ENCODE assay signal across 8 cellular contexts in genomic region chr9:93575706-93576295, GRCh38. TPM values are rescaled to one million over a fixed set of nuclear protein-coding genes. Genes with fewer than 3 reads are reported as not detected.
A peak's percentile ranks its signal among the peaks of the same experiment; 100 is the strongest.
DNase-seq lines count a peak whose midpoint lies in the region; ATAC-seq and TF ChIP-seq lines count a peak whose summit lies in the region.

No MANE protein-coding gene starts in this region.

- peaks cover 35% of the 10 kb centered on the region for H4K20me1 ChIP-seq in BLaER1

- peaks cover 41% of the 10 kb centered on the region for H3K4me1 ChIP-seq in BLaER1

- H3K27ac ChIP-seq in BLaER1: peak overlapping the region; percentile 97

- CTCF ChIA-PET in activated CD4-positive, alpha-beta memory T cell treated with anti-CD3 and anti-CD28 coated beads for 36 hours (lab: Charles Lee): interaction anchor here (2.0 kb wide), 1 partner anchor 9 kb away, joined by 13 read pairs; no protein-coding TSS in a partner anchor

- H3K9me3 ChIP-seq in BLaER1: peaks cover 9% of the 10 kb centered on the region

- no peaks in the 10 kb centered on the region for H3K36me3 ChIP-seq in BLaER1

- H3K9me3 Mint-ChIP-seq in activated CD4-positive, alpha-beta memory T cell treated with anti-CD3 and anti-CD28 coated beads for 36 hours: peaks cover 4% of the 10 kb centered on the region
- no peaks in the 10 kb centered on the region for H3K9me3 Mint-ChIP-seq in endothelial cell (ENCODE audit: unreplicated experiment)
- no peaks in the 10 kb centered on the region for H3K9me3 Mint-ChIP-seq in stimulated activated effector memory CD8-positive, alpha-beta T cell treated with anti-CD3 and anti-CD28 coated beads, Interleukin-12 subunit alpha, Interleukin-12 subunit beta, amount 100 ng/mL, for 72 hours

- H3K4me3 Mint-ChIP-seq in activated CD4-positive, alpha-beta memory T cell treated with anti-CD3 and anti-CD28 coated beads for 36 hours: peak overlapping the region; percentile 88
- H3K4me3 Mint-ChIP-seq in endothelial cell (ENCODE audit: unreplicated experiment): peak overlapping the region; percentile 94
- peak overlapping the region; percentile 81 for H3K4me3 Mint-ChIP-seq in stimulated activated effector memory CD8-positive, alpha-beta T cell treated with anti-CD3 and anti-CD28 coated beads, Interleukin-12 subunit alpha, Interleukin-12 subunit beta, amount 100 ng/mL, for 72 hours

- no peaks in the 10 kb centered on the region for H3K27me3 ChIP-seq in BLaER1

- POLR2A ChIA-PET in activated CD4-positive, alpha-beta memory T cell treated with anti-CD3 and anti-CD28 coated beads for 36 hours (lab: Charles Lee): interaction anchor here (3.4 kb wide), 1 partner anchor 9 kb away, joined by 14 read pairs; no protein-coding TSS in a partner anchor

- TF ChIP-seq CTCF in GM20000 (IDR thresholded peaks at IDR 0.05; ENCODE audit: extremely low read depth, missing control alignments) (no peak), endothelial cell (IDR thresholded peaks at IDR 0.05; ENCODE audit: unreplicated experiment) (no peak)

- H3K27me3 Mint-ChIP-seq in activated CD4-positive, alpha-beta memory T cell treated with anti-CD3 and anti-CD28 coated beads for 36 hours: no peaks in the 10 kb centered on the region
- peaks cover 17% of the 10 kb centered on the region for H3K27me3 Mint-ChIP-seq in endothelial cell (ENCODE audit: unreplicated experiment)

- H3K36me3 Mint-ChIP-seq in activated CD4-positive, alpha-beta memory T cell treated with anti-CD3 and anti-CD28 coated beads for 36 hours: peaks cover 2% of the 10 kb centered on the region
- H3K36me3 Mint-ChIP-seq in endothelial cell (ENCODE audit: low read depth, unreplicated experiment): peaks cover 12% of the 10 kb centered on the region
- peaks cover 23% of the 10 kb centered on the region for H3K36me3 Mint-ChIP-seq in stimulated activated effector memory CD8-positive, alpha-beta T cell treated with anti-CD3 and anti-CD28 coated beads, Interleukin-12 subunit alpha, Interleukin-12 subunit beta, amount 100 ng/mL, for 72 hours

- H3K4me3 ChIP-seq in BLaER1: peak overlapping the region; percentile 89

- intact Hi-C loops in activated CD4-positive, alpha-beta memory T cell treated with anti-CD3 and anti-CD28 coated beads for 36 hours (cut with micrococcal nuclease): loop anchor here (5.0 kb wide), 1 partner anchor 36 kb away; no protein-coding TSS in a partner anchor

- H3K4me2 ChIP-seq in BLaER1: peak overlapping the region; percentile 100

- DNase-seq in GM20000 (ENCODE audit: low spot score) (peak; percentile 83), NAMALWA (ENCODE audit: low spot score) (peak; percentile 46), endothelial cell (ENCODE audit: low spot score) (peak; percentile 31), mesenteric fat pad (ENCODE audit: low spot score) (peak; percentile 90)
- DNase-seq in activated CD4-positive, alpha-beta memory T cell treated with anti-CD3 and anti-CD28 coated beads for 36 hours: peak; percentile 61
- DNase-seq in stimulated activated effector memory CD8-positive, alpha-beta T cell treated with anti-CD3 and anti-CD28 coated beads, Interleukin-12 subunit alpha, Interleukin-12 subunit beta, amount 100 ng/mL, for 72 hours (ENCODE audit: low spot score in 2 of 2): peak; percentile 44 to 85

- peak; percentile 55 for ATAC-seq in stimulated activated effector memory CD8-positive, alpha-beta T cell treated with anti-CD3 and anti-CD28 coated beads, Interleukin-12 subunit alpha, Interleukin-12 subunit beta, amount 100 ng/mL, for 72 hours
- no peak for ATAC-seq in GM21515 (IDR thresholded peaks at IDR 0.05; ENCODE audit: unreplicated experiment)

- peak overlapping the region; percentile 96 for H3K9ac ChIP-seq in BLaER1

- peaks cover 30% of the 10 kb centered on the region for H3K4me1 Mint-ChIP-seq in activated CD4-positive, alpha-beta memory T cell treated with anti-CD3 and anti-CD28 coated beads for 36 hours (ENCODE audit: low read depth)
- peaks cover 16% of the 10 kb centered on the region for H3K4me1 Mint-ChIP-seq in endothelial cell (ENCODE audit: unreplicated experiment)
- H3K4me1 Mint-ChIP-seq in stimulated activated effector memory CD8-positive, alpha-beta T cell treated with anti-CD3 and anti-CD28 coated beads, Interleukin-12 subunit alpha, Interleukin-12 subunit beta, amount 100 ng/mL, for 72 hours: peaks cover 52% of the 10 kb centered on the region

- H3K27ac Mint-ChIP-seq in activated CD4-positive, alpha-beta memory T cell treated with anti-CD3 and anti-CD28 coated beads for 36 hours: peak overlapping the region; percentile 88
- H3K27ac Mint-ChIP-seq in endothelial cell (ENCODE audit: unreplicated experiment): peak overlapping the region; percentile 74
- H3K27ac Mint-ChIP-seq in stimulated activated effector memory CD8-positive, alpha-beta T cell treated with anti-CD3 and anti-CD28 coated beads, Interleukin-12 subunit alpha, Interleukin-12 subunit beta, amount 100 ng/mL, for 72 hours: peak overlapping the region; percentile 96

RNA-seq across cellular contexts. Expression of gene PHF2, which starts 0.6 kb away (rescaled TPM):
- total RNA-seq in activated CD4-positive, alpha-beta memory T cell treated with anti-CD3 and anti-CD28 coated beads for 36 hours: 10 to 100 TPM; 16.0 to 16.2 TPM
- total RNA-seq in endothelial cell (ENCODE audit: unreplicated experiment): 20.9 TPM
- 23.0 TPM for total RNA-seq in mesenteric fat pad

Comparison
In these comparisons a context has a peak if more than half of its experiments do, and no peak if none do; other contexts are left out.
1. DNase-seq: peak in every context shown above with its lines; median percentile 90 in mesenteric fat pad; 83 in GM20000; 64 in stimulated activated effector memory CD8-positive, alpha-beta T cell treated with anti-CD3 and anti-CD28 coated beads, Interleukin-12 subunit alpha, Interleukin-12 subunit beta, amount 100 ng/mL, for 72 hours; 61 in activated CD4-positive, alpha-beta memory T cell treated with anti-CD3 and anti-CD28 coated beads for 36 hours; 46 in NAMALWA; 31 in endothelial cell.